Comparison of ENCODE assay signal across 8 cellular contexts in genomic region chr11:77066229-77067023, GRCh38. TPM values are rescaled to one million over a fixed set of nuclear protein-coding genes. Genes with fewer than 3 reads are reported as not detected.
DNase-seq lines count a peak whose midpoint lies in the region; ATAC-seq and TF ChIP-seq lines count a peak whose summit lies in the region.

TSS of gene CAPN5 (plus strand) at chr11:77066971. CDS start at chr11:77084887, 17,916 bp downstream.

- ATAC-seq in GM21786 (IDR thresholded peaks at IDR 0.05; ENCODE audit: unreplicated experiment), result peak; percentile 74
- peak; percentile 90 for ATAC-seq in stimulated activated naive CD8-positive, alpha-beta T cell treated with anti-CD3 and anti-CD28 coated beads, Interleukin-15, amount 100 ng/mL, for 72 hours

- H3K4me2 ChIP-seq in KMS-11, result peak within 1 kb of the TSS; percentile 63

- H3K9me3 Mint-ChIP-seq in neural crest cell, result no peaks in the 10 kb centered on the region
- H3K9me3 Mint-ChIP-seq in stimulated activated naive CD8-positive, alpha-beta T cell treated with anti-CD3 and anti-CD28 coated beads, Interleukin-15, amount 100 ng/mL, for 72 hours, result no peaks in the 10 kb centered on the region

- H3K4me3 Mint-ChIP-seq in neural crest cell, result peak within 1 kb of the TSS; percentile 94
- peak within 1 kb of the TSS; percentile 86 to 94 for H3K4me3 Mint-ChIP-seq in stimulated activated naive CD8-positive, alpha-beta T cell treated with anti-CD3 and anti-CD28 coated beads, Interleukin-15, amount 100 ng/mL, for 72 hours

- peak within 1 kb of the TSS; percentile 99 for H2AFZ ChIP-seq in KMS-11 (ENCODE audit: low read depth)

- H3K27me3 Mint-ChIP-seq in neural crest cell (ENCODE audit: low read depth), result no peaks in the 10 kb centered on the region
- H3K27me3 Mint-ChIP-seq in stimulated activated naive CD8-positive, alpha-beta T cell treated with anti-CD3 and anti-CD28 coated beads, Interleukin-15, amount 100 ng/mL, for 72 hours, result no peaks in the 10 kb centered on the region

- peak within 1 kb of the TSS; percentile 22; the same call in 1 of the 2 replicates for H3K9ac ChIP-seq in KMS-11

- no peaks in the 10 kb centered on the region for H3K36me3 Mint-ChIP-seq in neural crest cell (ENCODE audit: low read depth)

- peak; percentile 19; the same call in 1 of the 2 replicates for TF ChIP-seq CTCF in KMS-11 (conservative IDR thresholded peaks at IDR 0.05; ENCODE audit: low read depth, low read length)
- TF ChIP-seq CTCF in neural crest cell (conservative IDR thresholded peaks at IDR 0.05), result peak; percentile 53

- no peaks in the 10 kb centered on the region for H4K20me1 ChIP-seq in KMS-11 (ENCODE audit: insufficient read depth)

- H3K36me3 ChIP-seq in KMS-11 (ENCODE audit: insufficient read depth), result no peaks in the 10 kb centered on the region

- H3K4me1 Mint-ChIP-seq in neural crest cell, result peaks cover 29% of the 10 kb centered on the region
- peaks cover 33% of the 10 kb centered on the region for H3K4me1 Mint-ChIP-seq in stimulated activated naive CD8-positive, alpha-beta T cell treated with anti-CD3 and anti-CD28 coated beads, Interleukin-15, amount 100 ng/mL, for 72 hours

- H3K4me3 ChIP-seq in KMS-11 (IDR thresholded peaks at IDR 0.05; ENCODE audit: insufficient read depth, low read depth, low read length), result no peak within 1 kb of the TSS

- DNase-seq in Daoy (ENCODE audit: low read depth) (peak; percentile 94), RPMI8226 (peak; percentile 90), fibroblast of the conjunctiva (ENCODE audit: low read depth) (peak; percentile 91), neural crest cell (ENCODE audit: low read depth, low spot score) (peak; percentile 89)
- peak; percentile 75 for DNase-seq in activated effector memory CD4-positive, alpha-beta T cell treated with Interleukin-2 at 50 U/mL for 16 hours
- DNase-seq in stimulated activated naive CD8-positive, alpha-beta T cell treated with anti-CD3 and anti-CD28 coated beads, Interleukin-15, amount 100 ng/mL, for 72 hours, result peak; percentile 84 to 92

- no peaks in the 10 kb centered on the region for H3K4me1 ChIP-seq in KMS-11 (ENCODE audit: low read depth, poor library complexity, severe bottlenecking)

- H3K27ac ChIP-seq in KMS-11, result no peak within 1 kb of the TSS

- H3K27ac Mint-ChIP-seq in neural crest cell (ENCODE audit: unreplicated experiment), result peak within 1 kb of the TSS; percentile 93
- peak within 1 kb of the TSS; percentile 40 to 96 for H3K27ac Mint-ChIP-seq in stimulated activated naive CD8-positive, alpha-beta T cell treated with anti-CD3 and anti-CD28 coated beads, Interleukin-15, amount 100 ng/mL, for 72 hours

- no peaks in the 10 kb centered on the region for H3K79me2 ChIP-seq in KMS-11 (ENCODE audit: insufficient read depth, low read depth)

- H3K27me3 ChIP-seq in KMS-11 (ENCODE audit: insufficient read depth, low read depth), result no peaks in the 10 kb centered on the region; the same call in 1 of the 2 replicates

RNA-seq across cellular contexts. Expression of gene CAPN5, which starts in this region (rescaled TPM):
- total RNA-seq in Daoy (2014; rRNA removed; shearing (Covaris generic)), result 2.7 and 5.5 TPM in 2 replicates
- 25.8 and 26.2 TPM in 2 replicates for total RNA-seq in neural crest cell
